6 cellular contexts compared by ENCODE assay signal in genomic region chr6:114619621-114620020, GRCh38.
"Had no signal": no experiment of that assay in that cellular context is flagged by ENCODE, and none has a peak within 500 bp of the region (broad histone marks: within the 10 kb centered on the region; RNA-seq: fewer than 3 reads in every experiment).

No MANE protein-coding gene starts in this region.

- H3K4me3 Mint-ChIP-seq: GM23338, H9 had no signal

- DNase-seq: H9, HCEC 1CT had no signal

- H3K9me3 Mint-ChIP-seq: GM23338, H9 had no signal

- H3K4me3 ChIP-seq: GM23338, K562 had no signal

- H3K27ac ChIP-seq: HL-60 had no signal

- H3K27ac Mint-ChIP-seq: GM23338, H9 had no signal

- H3K4me2 ChIP-seq: GM23338 had no signal

- ATAC-seq: GM23338, HepG2, K562 had no signal
